9 cellular contexts compared by ENCODE assay signal in the genomic region with DNA sequence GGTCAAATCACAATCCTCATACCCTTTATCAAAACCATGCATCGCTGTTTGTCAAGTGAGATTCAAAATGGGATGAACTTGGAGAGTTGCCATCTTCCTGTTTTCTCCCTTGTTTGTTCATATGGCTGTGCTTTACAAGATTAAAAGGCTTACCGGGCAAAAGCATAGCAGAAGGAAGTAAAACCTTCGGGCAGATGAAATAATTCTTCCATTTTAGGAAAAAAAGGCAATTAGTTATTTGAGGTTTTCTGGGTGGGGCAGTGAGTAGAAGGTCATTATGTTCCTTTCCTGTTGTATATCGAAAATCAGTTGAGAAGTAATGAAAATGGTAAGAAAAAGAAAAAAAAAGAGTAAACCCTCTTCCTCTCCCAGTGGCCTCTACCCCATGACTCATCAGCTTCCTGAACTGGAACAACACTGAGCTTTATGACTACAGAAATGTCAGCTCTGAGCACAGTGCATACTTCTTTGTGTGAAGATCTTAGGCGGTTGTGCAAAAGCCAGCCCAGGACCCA.
DNase-seq lines count a peak whose midpoint lies in the region; ATAC-seq and TF ChIP-seq lines count a peak whose summit lies in the region.
"Had no signal": no experiment of that assay in that cellular context is flagged by ENCODE, and none has a peak within 500 bp of the region (broad histone marks: within the 10 kb centered on the region; RNA-seq: fewer than 3 reads in every experiment).

No MANE protein-coding gene starts in this region.

- H3K9me3 ChIP-seq in WERI-Rb-1 (ENCODE audit: severe bottlenecking) = no peaks in the 10 kb centered on the region

- H3K4me3 Mint-ChIP-seq in stimulated activated effector memory CD8-positive, alpha-beta T cell treated with anti-CD3 and anti-CD28 coated beads, Interleukin-12 subunit alpha, Interleukin-12 subunit beta, amount 100 ng/mL, for 72 hours = no peak overlapping the region

- ATAC-seq in foreskin keratinocyte (peak; percentile 83), HG03378 (IDR thresholded peaks at IDR 0.05; ENCODE audit: unreplicated experiment) (no peak)
- peak; percentile 88 for ATAC-seq in stimulated activated effector memory CD8-positive, alpha-beta T cell treated with anti-CD3 and anti-CD28 coated beads, Interleukin-12 subunit alpha, Interleukin-12 subunit beta, amount 100 ng/mL, for 72 hours
- no peak for ATAC-seq in stimulated activated naive CD8-positive, alpha-beta T cell treated with anti-CD3 and anti-CD28 coated beads, Interleukin-15, Interleukin-2, amounts not matched to agents 100 U/mL and 50 U/mL, for 24 hours

- H3K27me3 ChIP-seq in foreskin keratinocyte (no peaks in the 10 kb centered on the region), WERI-Rb-1 (ENCODE audit: insufficient read depth, low read depth, severe bottlenecking) (no peaks in the 10 kb centered on the region)

- H3K4me3 ChIP-seq in WERI-Rb-1 (ENCODE audit: low read depth, low read length) = no peak overlapping the region

- H3K27ac ChIP-seq in foreskin keratinocyte = no peak overlapping the region
- H3K27ac ChIP-seq in WERI-Rb-1 = no peak overlapping the region

- H3K4me1 ChIP-seq in foreskin keratinocyte = peaks cover 11% of the 10 kb centered on the region

- H3K36me3 ChIP-seq in WERI-Rb-1 = no peaks in the 10 kb centered on the region

- H3K27ac Mint-ChIP-seq in stimulated activated effector memory CD8-positive, alpha-beta T cell treated with anti-CD3 and anti-CD28 coated beads, Interleukin-12 subunit alpha, Interleukin-12 subunit beta, amount 100 ng/mL, for 72 hours = no peak overlapping the region

- H3K9me3 Mint-ChIP-seq in stimulated activated effector memory CD8-positive, alpha-beta T cell treated with anti-CD3 and anti-CD28 coated beads, Interleukin-12 subunit alpha, Interleukin-12 subunit beta, amount 100 ng/mL, for 72 hours = no peaks in the 10 kb centered on the region

- peak; percentile 25 for DNase-seq in HPDE6-E6E7 (ENCODE audit: extremely low spot score)
- peak; percentile 92 for DNase-seq in RPMI7951 (ENCODE audit: low read depth)
- DNase-seq in foreskin keratinocyte = peak; percentile 33 to 66
- no peak for DNase-seq in stimulated activated effector memory CD8-positive, alpha-beta T cell treated with anti-CD3 and anti-CD28 coated beads, Interleukin-12 subunit alpha, Interleukin-12 subunit beta, amount 100 ng/mL, for 72 hours (ENCODE audit: low spot score in 2 of 2)
- DNase-seq in stimulated activated naive CD8-positive, alpha-beta T cell treated with anti-CD3 and anti-CD28 coated beads, Interleukin-15, Interleukin-2, amounts not matched to agents 100 U/mL and 50 U/mL, for 24 hours = no peak
- no peak for DNase-seq in NCI-H1048 (lab: John Stamatoyannopoulos, UW)
- DNase-seq in WERI-Rb-1 = no peak
- DNase-seq: SW 1271 had no signal

- no peaks in the 10 kb centered on the region for H3K36me3 Mint-ChIP-seq in stimulated activated effector memory CD8-positive, alpha-beta T cell treated with anti-CD3 and anti-CD28 coated beads, Interleukin-12 subunit alpha, Interleukin-12 subunit beta, amount 100 ng/mL, for 72 hours

- H3K4me1 Mint-ChIP-seq in stimulated activated effector memory CD8-positive, alpha-beta T cell treated with anti-CD3 and anti-CD28 coated beads, Interleukin-12 subunit alpha, Interleukin-12 subunit beta, amount 100 ng/mL, for 72 hours = no peaks in the 10 kb centered on the region

- no peak for TF ChIP-seq CTCF in foreskin keratinocyte (conservative IDR thresholded peaks at IDR 0.05)
- no peak for TF ChIP-seq CTCF in WERI-Rb-1 (IDR thresholded peaks at IDR 0.05; ENCODE audit: low read depth, low read length)

Comparison
In these comparisons a context has a peak if more than half of its experiments do, and no peak if none do; other contexts are left out.
1. DNase-seq: peak in HPDE6-E6E7 (single experiment), RPMI7951 (single experiment) and foreskin keratinocyte (2 of 2); none in stimulated activated effector memory CD8-positive, alpha-beta T cell treated with anti-CD3 and anti-CD28 coated beads, Interleukin-12 subunit alpha, Interleukin-12 subunit beta, amount 100 ng/mL, for 72 hours (0 of 2), stimulated activated naive CD8-positive, alpha-beta T cell treated with anti-CD3 and anti-CD28 coated beads, Interleukin-15, Interleukin-2, amounts not matched to agents 100 U/mL and 50 U/mL, for 24 hours (single experiment), NCI-H1048 (single experiment) and WERI-Rb-1 (single experiment).
2. ATAC-seq: peak in foreskin keratinocyte (single experiment) and stimulated activated effector memory CD8-positive, alpha-beta T cell treated with anti-CD3 and anti-CD28 coated beads, Interleukin-12 subunit alpha, Interleukin-12 subunit beta, amount 100 ng/mL, for 72 hours (single experiment); none in stimulated activated naive CD8-positive, alpha-beta T cell treated with anti-CD3 and anti-CD28 coated beads, Interleukin-15, Interleukin-2, amounts not matched to agents 100 U/mL and 50 U/mL, for 24 hours (single experiment) and HG03378 (single experiment).